Comparison of ENCODE assay signal across 1 cellular context in the genomic region with DNA sequence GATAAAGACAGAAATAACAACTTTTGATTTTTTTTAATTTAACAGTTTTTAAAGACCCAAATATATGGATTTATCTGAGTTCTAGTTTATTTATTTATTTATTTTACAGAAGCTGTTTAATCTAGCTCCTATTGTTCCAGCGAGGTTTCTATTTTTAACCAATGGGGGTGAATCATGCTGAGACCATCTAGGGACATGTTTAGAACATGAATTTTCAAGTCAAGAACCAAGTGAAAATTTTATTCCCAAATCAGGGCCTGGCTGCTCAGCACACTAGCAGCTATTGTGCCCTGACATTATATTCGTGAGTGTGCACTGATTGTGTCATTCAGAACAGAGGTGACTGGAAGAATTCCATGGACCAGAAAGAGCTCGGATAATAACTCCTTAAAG.
TF ChIP-seq lines count a peak whose summit lies in the region.

No MANE protein-coding gene starts in this region.

TF ChIP-seq in HepG2, 621 proteins besides CTCF, POLR2A, EP300 and RAD21:
- TF ChIP-seq, protein P1, sequence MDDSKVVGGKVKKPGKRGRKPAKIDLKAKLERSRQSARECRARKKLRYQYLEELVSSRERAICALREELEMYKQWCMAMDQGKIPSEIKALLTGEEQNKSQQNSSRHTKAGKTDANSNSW (CRISPR knock-in tag; IDR thresholded peaks at IDR 0.05; ENCODE audit: borderline replicate concordance): no peak
- TF ChIP-seq, protein P2, sequence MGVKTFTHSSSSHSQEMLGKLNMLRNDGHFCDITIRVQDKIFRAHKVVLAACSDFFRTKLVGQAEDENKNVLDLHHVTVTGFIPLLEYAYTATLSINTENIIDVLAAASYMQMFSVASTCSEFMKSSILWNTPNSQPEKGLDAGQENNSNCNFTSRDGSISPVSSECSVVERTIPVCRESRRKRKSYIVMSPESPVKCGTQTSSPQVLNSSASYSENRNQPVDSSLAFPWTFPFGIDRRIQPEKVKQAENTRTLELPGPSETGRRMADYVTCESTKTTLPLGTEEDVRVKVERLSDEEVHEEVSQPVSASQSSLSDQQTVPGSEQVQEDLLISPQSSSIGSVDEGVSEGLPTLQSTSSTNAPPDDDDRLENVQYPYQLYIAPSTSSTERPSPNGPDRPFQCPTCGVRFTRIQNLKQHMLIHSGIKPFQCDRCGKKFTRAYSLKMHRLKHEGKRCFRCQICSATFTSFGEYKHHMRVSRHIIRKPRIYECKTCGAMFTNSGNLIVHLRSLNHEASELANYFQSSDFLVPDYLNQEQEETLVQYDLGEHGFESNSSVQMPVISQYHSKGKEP (CRISPR knock-in tag; IDR thresholded peaks at IDR 0.05): no peak
- TF ChIP-seq NFE2L1 (CRISPR knock-in tag; IDR thresholded peaks at IDR 0.05; ENCODE audit: borderline replicate concordance) (no peak), RBFOX2 (IDR thresholded peaks at IDR 0.05; ENCODE audit: low read depth, low read length) (no peak)
- TF ChIP-seq, protein P3, sequence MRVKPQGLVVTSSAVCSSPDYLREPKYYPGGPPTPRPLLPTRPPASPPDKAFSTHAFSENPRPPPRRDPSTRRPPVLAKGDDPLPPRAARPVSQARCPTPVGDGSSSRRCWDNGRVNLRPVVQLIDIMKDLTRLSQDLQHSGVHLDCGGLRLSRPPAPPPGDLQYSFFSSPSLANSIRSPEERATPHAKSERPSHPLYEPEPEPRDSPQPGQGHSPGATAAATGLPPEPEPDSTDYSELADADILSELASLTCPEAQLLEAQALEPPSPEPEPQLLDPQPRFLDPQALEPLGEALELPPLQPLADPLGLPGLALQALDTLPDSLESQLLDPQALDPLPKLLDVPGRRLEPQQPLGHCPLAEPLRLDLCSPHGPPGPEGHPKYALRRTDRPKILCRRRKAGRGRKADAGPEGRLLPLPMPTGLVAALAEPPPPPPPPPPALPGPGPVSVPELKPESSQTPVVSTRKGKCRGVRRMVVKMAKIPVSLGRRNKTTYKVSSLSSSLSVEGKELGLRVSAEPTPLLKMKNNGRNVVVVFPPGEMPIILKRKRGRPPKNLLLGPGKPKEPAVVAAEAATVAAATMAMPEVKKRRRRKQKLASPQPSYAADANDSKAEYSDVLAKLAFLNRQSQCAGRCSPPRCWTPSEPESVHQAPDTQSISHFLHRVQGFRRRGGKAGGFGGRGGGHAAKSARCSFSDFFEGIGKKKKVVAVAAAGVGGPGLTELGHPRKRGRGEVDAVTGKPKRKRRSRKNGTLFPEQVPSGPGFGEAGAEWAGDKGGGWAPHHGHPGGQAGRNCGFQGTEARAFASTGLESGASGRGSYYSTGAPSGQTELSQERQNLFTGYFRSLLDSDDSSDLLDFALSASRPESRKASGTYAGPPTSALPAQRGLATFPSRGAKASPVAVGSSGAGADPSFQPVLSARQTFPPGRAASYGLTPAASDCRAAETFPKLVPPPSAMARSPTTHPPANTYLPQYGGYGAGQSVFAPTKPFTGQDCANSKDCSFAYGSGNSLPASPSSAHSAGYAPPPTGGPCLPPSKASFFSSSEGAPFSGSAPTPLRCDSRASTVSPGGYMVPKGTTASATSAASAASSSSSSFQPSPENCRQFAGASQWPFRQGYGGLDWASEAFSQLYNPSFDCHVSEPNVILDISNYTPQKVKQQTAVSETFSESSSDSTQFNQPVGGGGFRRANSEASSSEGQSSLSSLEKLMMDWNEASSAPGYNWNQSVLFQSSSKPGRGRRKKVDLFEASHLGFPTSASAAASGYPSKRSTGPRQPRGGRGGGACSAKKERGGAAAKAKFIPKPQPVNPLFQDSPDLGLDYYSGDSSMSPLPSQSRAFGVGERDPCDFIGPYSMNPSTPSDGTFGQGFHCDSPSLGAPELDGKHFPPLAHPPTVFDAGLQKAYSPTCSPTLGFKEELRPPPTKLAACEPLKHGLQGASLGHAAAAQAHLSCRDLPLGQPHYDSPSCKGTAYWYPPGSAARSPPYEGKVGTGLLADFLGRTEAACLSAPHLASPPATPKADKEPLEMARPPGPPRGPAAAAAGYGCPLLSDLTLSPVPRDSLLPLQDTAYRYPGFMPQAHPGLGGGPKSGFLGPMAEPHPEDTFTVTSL (CRISPR knock-in tag; IDR thresholded peaks at IDR 0.05; ENCODE audit: borderline replicate concordance): no peak
- TF ChIP-seq, protein P4, sequence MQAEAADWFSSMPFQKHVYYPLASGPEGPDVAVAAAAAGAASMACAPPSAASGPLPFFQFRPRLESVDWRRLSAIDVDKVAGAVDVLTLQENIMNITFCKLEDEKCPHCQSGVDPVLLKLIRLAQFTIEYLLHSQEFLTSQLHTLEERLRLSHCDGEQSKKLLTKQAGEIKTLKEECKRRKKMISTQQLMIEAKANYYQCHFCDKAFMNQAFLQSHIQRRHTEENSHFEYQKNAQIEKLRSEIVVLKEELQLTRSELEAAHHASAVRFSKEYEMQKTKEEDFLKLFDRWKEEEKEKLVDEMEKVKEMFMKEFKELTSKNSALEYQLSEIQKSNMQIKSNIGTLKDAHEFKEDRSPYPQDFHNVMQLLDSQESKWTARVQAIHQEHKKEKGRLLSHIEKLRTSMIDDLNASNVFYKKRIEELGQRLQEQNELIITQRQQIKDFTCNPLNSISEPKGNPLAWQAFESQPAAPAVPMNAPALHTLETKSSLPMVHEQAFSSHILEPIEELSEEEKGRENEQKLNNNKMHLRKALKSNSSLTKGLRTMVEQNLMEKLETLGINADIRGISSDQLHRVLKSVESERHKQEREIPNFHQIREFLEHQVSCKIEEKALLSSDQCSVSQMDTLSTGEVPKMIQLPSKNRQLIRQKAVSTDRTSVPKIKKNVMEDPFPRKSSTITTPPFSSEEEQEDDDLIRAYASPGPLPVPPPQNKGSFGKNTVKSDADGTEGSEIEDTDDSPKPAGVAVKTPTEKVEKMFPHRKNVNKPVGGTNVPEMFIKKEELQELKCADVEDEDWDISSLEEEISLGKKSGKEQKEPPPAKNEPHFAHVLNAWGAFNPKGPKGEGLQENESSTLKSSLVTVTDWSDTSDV (CRISPR knock-in tag; IDR thresholded peaks at IDR 0.05): no peak
